ENCODE assay signal across 8 cellular contexts in the genomic region with DNA sequence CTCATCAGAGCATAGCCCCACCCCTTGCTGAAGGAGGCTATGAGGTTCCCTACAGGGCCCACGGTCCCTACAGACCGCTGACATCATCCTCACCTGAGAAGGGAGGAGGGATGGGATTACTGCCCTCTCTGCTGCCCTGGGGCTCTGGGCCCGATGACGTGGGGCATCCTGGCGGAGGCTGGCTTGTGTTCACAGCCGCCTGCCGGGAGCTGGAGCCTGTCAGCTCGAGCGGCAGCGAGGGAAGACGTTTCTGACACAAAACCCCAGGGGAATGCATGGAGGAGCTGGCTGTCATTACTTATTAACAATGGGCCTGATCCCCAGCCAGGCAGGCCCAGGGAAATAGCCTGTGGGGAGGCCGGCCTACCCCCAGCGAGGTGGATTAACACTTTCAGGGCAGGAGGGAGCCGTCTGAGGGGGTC.
DNase-seq lines count a peak whose midpoint lies in the region; ATAC-seq and TF ChIP-seq lines count a peak whose summit lies in the region.

No MANE protein-coding gene starts in this region.

- no peaks in the 10 kb centered on the region for H3F3A ChIP-seq in SK-N-SH (replicated peaks; ENCODE audit: insufficient read depth)

- H2AFZ ChIP-seq in SK-N-SH (ENCODE audit: low read depth), result no peak overlapping the region; the same call in 1 of the 2 replicates

- no peaks in the 10 kb centered on the region for H3K79me2 ChIP-seq in SK-N-SH (ENCODE audit: insufficient read depth)

- peaks cover 23% of the 10 kb centered on the region for H3K4me1 Mint-ChIP-seq in activated naive CD8-positive, alpha-beta T cell treated with anti-CD3 and anti-CD28 coated beads for 36 hours

- in situ Hi-C loops in HAP-1 (cut with MboI; ENCODE audit: low sequenced_read_pairs), result no loop called here

- peak in 1 of 2 experiments; percentile 33; a peak in 1 of 4 replicates for TF ChIP-seq EP300 in SK-N-SH (IDR thresholded peaks at IDR 0.05; ENCODE audit: borderline replicate concordance in 1 of 2, low read depth in 1 of 2, low read length in 1 of 2)

- DNase-seq in A172 (ENCODE audit: low spot score) (peak; percentile 79), HAP-1 (ENCODE audit: low spot score in 2 of 2) (peak; percentile 61 to 74), SK-N-SH (peak; percentile 66), iris pigment epithelial cell (ENCODE audit: low read depth) (peak; percentile 27)
- DNase-seq in activated naive CD8-positive, alpha-beta T cell treated with anti-CD3 and anti-CD28 coated beads for 36 hours, result no peak

- H3K9me3 Mint-ChIP-seq in activated naive CD8-positive, alpha-beta T cell treated with anti-CD3 and anti-CD28 coated beads for 36 hours, result no peaks in the 10 kb centered on the region

- no peaks in the 10 kb centered on the region for H3K36me3 Mint-ChIP-seq in activated naive CD8-positive, alpha-beta T cell treated with anti-CD3 and anti-CD28 coated beads for 36 hours

- H3K36me3 ChIP-seq in HAP-1 (replicated peaks) (no peaks in the 10 kb centered on the region), SK-N-SH (replicated peaks in 1 of 2; ENCODE audit: control insufficient read depth in 1 of 2, insufficient read depth in 2 of 2, low read length in 1 of 2) (no peaks in the 10 kb centered on the region)

- TF ChIP-seq RAD21 in SK-N-SH (IDR thresholded peaks at IDR 0.05; ENCODE audit: low read length), result no peak

- H3K4me3 Mint-ChIP-seq in activated naive CD8-positive, alpha-beta T cell treated with anti-CD3 and anti-CD28 coated beads for 36 hours, result no peak overlapping the region

- CTCF ChIA-PET in SK-N-SH (lab: Yijun Ruan, JAX), result no interaction called here

- H3K27ac Mint-ChIP-seq in activated naive CD8-positive, alpha-beta T cell treated with anti-CD3 and anti-CD28 coated beads for 36 hours, result no peak overlapping the region

- no peaks in the 10 kb centered on the region for H4K20me1 ChIP-seq in SK-N-SH (ENCODE audit: insufficient read depth)

- WGBS in SK-N-SH (ENCODE audit: low lambda C conversion rate), result no CpG with 5 or more reads among the region's 14 CpGs

- no peak overlapping the region for H3K4me2 ChIP-seq in SK-N-SH

- H3K9me3 ChIP-seq in HAP-1, result no peaks in the 10 kb centered on the region
- H3K9me3 ChIP-seq in SK-N-SH, result no peaks in the 10 kb centered on the region

- H3K27me3 ChIP-seq in HAP-1 (ENCODE audit: low read depth) (no peaks in the 10 kb centered on the region; the same call in 1 of the 2 replicates), SK-N-SH (ENCODE audit: insufficient read depth) (peaks cover 22% of the 10 kb centered on the region)

- ATAC-seq in HG03108 (IDR thresholded peaks at IDR 0.05; ENCODE audit: unreplicated experiment), result no peak
- ATAC-seq in HG02623 (IDR thresholded peaks at IDR 0.05; ENCODE audit: unreplicated experiment), result no peak
- no peak for ATAC-seq in GM21528 (IDR thresholded peaks at IDR 0.05; ENCODE audit: low FRiP score, unreplicated experiment)

- TF ChIP-seq CTCF in SK-N-SH (IDR thresholded peaks at IDR 0.05), result no peak

- H3K27ac ChIP-seq in SK-N-SH (ENCODE audit: low read depth in 2 of 2, low read length in 1 of 2), result peak overlapping the region in 1 of 2 experiments; percentile 71; a peak in 2 of 4 replicates

- POLR2A ChIA-PET in SK-N-SH (lab: Yijun Ruan, JAX), result no interaction called here

- peaks cover 7% of the 10 kb centered on the region for H3K27me3 Mint-ChIP-seq in activated naive CD8-positive, alpha-beta T cell treated with anti-CD3 and anti-CD28 coated beads for 36 hours

- H3K9ac ChIP-seq in SK-N-SH, result no peak overlapping the region

- no peaks in the 10 kb centered on the region for H3K9me2 ChIP-seq in SK-N-SH

- H3K4me3 ChIP-seq in HAP-1 (no peak overlapping the region), SK-N-SH (ENCODE audit: low read depth in 2 of 2, low read length in 1 of 2) (no peak overlapping the region)

- H3K4me1 ChIP-seq in HAP-1 (peaks cover 10% of the 10 kb centered on the region), SK-N-SH (ENCODE audit: control insufficient read depth in 1 of 2, insufficient read depth in 2 of 2, low read depth in 1 of 2, low read length in 1 of 2) (peaks cover 0 to 27% of the 10 kb centered on the region in 2 experiments; a peak in 1 of 4 replicates)

TF ChIP-seq in SK-N-SH, 30 proteins besides CTCF, POLR2A, EP300 and RAD21:
- TF ChIP-seq MEF2A (IDR thresholded peaks at IDR 0.05; ENCODE audit: borderline replicate concordance, low read depth) (no peak), GATA2 (CRISPR knock-in tag; IDR thresholded peaks at IDR 0.05) (0 out of 2 replicates have a peak, but pooled peaks have one; percentile 11), SMC3 (IDR thresholded peaks at IDR 0.05; ENCODE audit: low read depth, low read length) (no peak; the same call in 1 of the 2 replicates), MXI1 (IDR thresholded peaks at IDR 0.05; ENCODE audit: low read depth, low read length) (peak; percentile 61; the same call in 1 of the 2 replicates), TCF12 (IDR thresholded peaks at IDR 0.05) (peak; percentile 11; the same call in 1 of the 2 replicates)
- TF ChIP-seq, protein P1, sequence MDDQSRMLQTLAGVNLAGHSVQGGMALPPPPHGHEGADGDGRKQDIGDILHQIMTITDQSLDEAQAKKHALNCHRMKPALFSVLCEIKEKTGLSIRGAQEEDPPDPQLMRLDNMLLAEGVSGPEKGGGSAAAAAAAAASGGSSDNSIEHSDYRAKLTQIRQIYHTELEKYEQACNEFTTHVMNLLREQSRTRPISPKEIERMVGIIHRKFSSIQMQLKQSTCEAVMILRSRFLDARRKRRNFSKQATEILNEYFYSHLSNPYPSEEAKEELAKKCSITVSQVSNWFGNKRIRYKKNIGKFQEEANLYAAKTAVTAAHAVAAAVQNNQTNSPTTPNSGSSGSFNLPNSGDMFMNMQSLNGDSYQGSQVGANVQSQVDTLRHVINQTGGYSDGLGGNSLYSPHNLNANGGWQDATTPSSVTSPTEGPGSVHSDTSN (IDR thresholded peaks at IDR 0.05), result peak; percentile 59
